In the genomic region with DNA sequence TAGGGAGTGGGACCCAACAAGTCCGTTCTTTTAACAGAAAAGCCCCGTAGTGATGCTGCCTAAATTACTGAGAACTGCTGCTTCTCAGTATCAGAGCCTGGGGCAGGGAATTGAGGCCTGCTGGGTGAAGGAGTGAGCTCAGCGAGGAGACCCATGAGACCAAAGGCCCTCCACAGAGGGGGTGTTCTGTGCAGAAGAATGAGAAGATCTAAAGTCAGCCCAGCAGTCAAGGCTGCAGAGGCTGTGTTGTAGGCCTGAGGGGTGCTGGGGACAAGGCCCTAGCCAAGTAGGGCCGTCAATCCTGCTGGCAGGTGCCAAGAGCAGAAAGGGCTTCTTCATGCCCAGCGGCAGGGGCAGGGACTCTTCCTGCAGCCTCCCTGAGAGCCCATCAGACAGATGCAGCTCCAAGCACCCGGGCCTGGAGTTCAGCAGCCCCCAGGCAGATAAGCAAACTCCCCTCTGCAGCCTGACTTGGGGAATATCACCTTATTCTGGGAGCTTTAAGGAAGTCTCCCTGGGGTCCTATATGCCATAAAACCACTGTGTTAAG, we compare ENCODE assay signal across 9 cellular contexts. TPM values are rescaled to one million over a fixed set of nuclear protein-coding genes. Genes with fewer than 3 reads are reported as not detected.
DNase-seq lines count a peak whose midpoint lies in the region; ATAC-seq and TF ChIP-seq lines count a peak whose summit lies in the region.
"Had no signal": no experiment of that assay in that cellular context is flagged by ENCODE, and none has a peak within 500 bp of the region (broad histone marks: within the 10 kb centered on the region; RNA-seq: fewer than 3 reads in every experiment).

No MANE protein-coding gene starts in this region.

- DNase-seq in stimulated activated naive CD8-positive, alpha-beta T cell treated with anti-CD3 and anti-CD28 coated beads, Interleukin-15, Interleukin-2, amounts not matched to agents 100 U/mL and 50 U/mL, for 24 hours = no peak
- DNase-seq in activated CD8-positive, alpha-beta T cell treated with anti-CD3 and anti-CD28 coated beads for 36 hours = no peak
- DNase-seq in islet precursor cell = peak; percentile 44
- DNase-seq in stimulated activated naive CD8-positive, alpha-beta T cell treated with anti-CD3 and anti-CD28 coated beads, Interleukin-15, amount 100 ng/mL, for 72 hours = no peak
- no peak for DNase-seq in pons (ENCODE audit: low spot score)
- no peak for DNase-seq in HFFc6
- no peak for DNase-seq in stimulated activated CD4-positive, alpha-beta T cell treated with anti-CD3 and anti-CD28 coated beads, Interleukin-2, amount 100 ng/mL, for 24 hours
- DNase-seq: NCI-H1105 treated with DMSO at 0.1 percent for 48 hours had no signal

- no peaks in the 10 kb centered on the region for H3K27me3 Mint-ChIP-seq in stimulated activated naive CD8-positive, alpha-beta T cell treated with anti-CD3 and anti-CD28 coated beads, Interleukin-15, Interleukin-2, amounts not matched to agents 100 ng/mL and 50 ng/mL, for 24 hours
- H3K27me3 Mint-ChIP-seq in activated CD8-positive, alpha-beta T cell treated with anti-CD3 and anti-CD28 coated beads for 36 hours = no peaks in the 10 kb centered on the region
- H3K27me3 Mint-ChIP-seq in stimulated activated naive CD8-positive, alpha-beta T cell treated with anti-CD3 and anti-CD28 coated beads, Interleukin-15, amount 100 ng/mL, for 72 hours = no peaks in the 10 kb centered on the region
- peaks cover 2% of the 10 kb centered on the region for H3K27me3 Mint-ChIP-seq in HFFc6 (ENCODE audit: insufficient read depth)

- intact Hi-C loops in activated CD8-positive, alpha-beta T cell treated with anti-CD3 and anti-CD28 coated beads for 36 hours (cut with micrococcal nuclease) = no loop called here

- H3K27ac Mint-ChIP-seq in stimulated activated naive CD8-positive, alpha-beta T cell treated with anti-CD3 and anti-CD28 coated beads, Interleukin-15, Interleukin-2, amounts not matched to agents 100 ng/mL and 50 ng/mL, for 24 hours = peak overlapping the region; percentile 93
- H3K27ac Mint-ChIP-seq in activated CD8-positive, alpha-beta T cell treated with anti-CD3 and anti-CD28 coated beads for 36 hours = peak overlapping the region; percentile 90
- peak overlapping the region in 1 of 2 donors; percentile 83 for H3K27ac Mint-ChIP-seq in stimulated activated naive CD8-positive, alpha-beta T cell treated with anti-CD3 and anti-CD28 coated beads, Interleukin-15, amount 100 ng/mL, for 72 hours
- no peak overlapping the region for H3K27ac Mint-ChIP-seq in HFFc6

- no peak for TF ChIP-seq CTCF in activated CD8-positive, alpha-beta T cell treated with anti-CD3 and anti-CD28 coated beads for 36 hours (IDR thresholded peaks at IDR 0.05)
- TF ChIP-seq CTCF in HFFc6 (IDR thresholded peaks at IDR 0.05) = no peak

- no peak overlapping the region for H3K4me3 Mint-ChIP-seq in stimulated activated naive CD8-positive, alpha-beta T cell treated with anti-CD3 and anti-CD28 coated beads, Interleukin-15, Interleukin-2, amounts not matched to agents 100 ng/mL and 50 ng/mL, for 24 hours
- H3K4me3 Mint-ChIP-seq in activated CD8-positive, alpha-beta T cell treated with anti-CD3 and anti-CD28 coated beads for 36 hours = no peak overlapping the region
- peak overlapping the region; percentile 46 to 77 for H3K4me3 Mint-ChIP-seq in stimulated activated naive CD8-positive, alpha-beta T cell treated with anti-CD3 and anti-CD28 coated beads, Interleukin-15, amount 100 ng/mL, for 72 hours
- H3K4me3 Mint-ChIP-seq in HFFc6 = no peak overlapping the region

- CTCF ChIA-PET in activated CD8-positive, alpha-beta T cell treated with anti-CD3 and anti-CD28 coated beads for 36 hours (lab: Charles Lee) = interaction anchor here (0.7 to 3.4 kb wide), 10 partner anchors 9 to 163 kb away, joined by 3 to 32 read pairs (median 4); no protein-coding TSS in a partner anchor

- ATAC-seq in stimulated activated naive CD8-positive, alpha-beta T cell treated with anti-CD3 and anti-CD28 coated beads, Interleukin-15, Interleukin-2, amounts not matched to agents 100 U/mL and 50 U/mL, for 24 hours = no peak
- peak; percentile 18 for ATAC-seq in activated CD8-positive, alpha-beta T cell treated with anti-CD3 and anti-CD28 coated beads for 36 hours
- ATAC-seq in stimulated activated naive CD8-positive, alpha-beta T cell treated with anti-CD3 and anti-CD28 coated beads, Interleukin-15, amount 100 ng/mL, for 72 hours = peak; percentile 10

- POLR2A ChIA-PET in activated CD8-positive, alpha-beta T cell treated with anti-CD3 and anti-CD28 coated beads for 36 hours (lab: Charles Lee) = interaction anchor here (0.9 to 3.4 kb wide), 7 partner anchors 11 to 57 kb away, joined by 3 to 26 read pairs (median 3); no protein-coding TSS in a partner anchor

- H3K9me3 Mint-ChIP-seq in stimulated activated naive CD8-positive, alpha-beta T cell treated with anti-CD3 and anti-CD28 coated beads, Interleukin-15, Interleukin-2, amounts not matched to agents 100 ng/mL and 50 ng/mL, for 24 hours = no peaks in the 10 kb centered on the region
- H3K9me3 Mint-ChIP-seq in activated CD8-positive, alpha-beta T cell treated with anti-CD3 and anti-CD28 coated beads for 36 hours = no peaks in the 10 kb centered on the region
- H3K9me3 Mint-ChIP-seq in stimulated activated naive CD8-positive, alpha-beta T cell treated with anti-CD3 and anti-CD28 coated beads, Interleukin-15, amount 100 ng/mL, for 72 hours = no peaks in the 10 kb centered on the region
- no peaks in the 10 kb centered on the region for H3K9me3 Mint-ChIP-seq in HFFc6

- peaks cover 12% of the 10 kb centered on the region for H3K36me3 Mint-ChIP-seq in stimulated activated naive CD8-positive, alpha-beta T cell treated with anti-CD3 and anti-CD28 coated beads, Interleukin-15, Interleukin-2, amounts not matched to agents 100 ng/mL and 50 ng/mL, for 24 hours (ENCODE audit: low read depth)
- peaks cover 16% of the 10 kb centered on the region for H3K36me3 Mint-ChIP-seq in activated CD8-positive, alpha-beta T cell treated with anti-CD3 and anti-CD28 coated beads for 36 hours (ENCODE audit: low read depth)
- H3K36me3 Mint-ChIP-seq in HFFc6 (ENCODE audit: low read depth) = no peaks in the 10 kb centered on the region

- H3K4me1 Mint-ChIP-seq in stimulated activated naive CD8-positive, alpha-beta T cell treated with anti-CD3 and anti-CD28 coated beads, Interleukin-15, Interleukin-2, amounts not matched to agents 100 ng/mL and 50 ng/mL, for 24 hours (ENCODE audit: low read depth) = peaks cover 76% of the 10 kb centered on the region
- peaks cover 75% of the 10 kb centered on the region for H3K4me1 Mint-ChIP-seq in activated CD8-positive, alpha-beta T cell treated with anti-CD3 and anti-CD28 coated beads for 36 hours (ENCODE audit: low read depth)
- peaks cover 78% of the 10 kb centered on the region for H3K4me1 Mint-ChIP-seq in stimulated activated naive CD8-positive, alpha-beta T cell treated with anti-CD3 and anti-CD28 coated beads, Interleukin-15, amount 100 ng/mL, for 72 hours
- peaks cover 15% of the 10 kb centered on the region for H3K4me1 Mint-ChIP-seq in HFFc6 (ENCODE audit: low read depth)

RNA-seq across cellular contexts. Expression of gene CCDC167, which starts 9.2 kb away (rescaled TPM):
- total RNA-seq in activated CD8-positive, alpha-beta T cell treated with anti-CD3 and anti-CD28 coated beads for 36 hours = 10 to 100 TPM; 63.7 to 68.1 TPM
- total RNA-seq in HFFc6 (2021; fragmentation: NEBNext Ultra II Directional; extraction: Animal tissue kit (Norgen Biotek cat#: 25700)) = 10 to 100 TPM; 19.0 to 23.8 (median 22.4) TPM

RNA-seq across cellular contexts. Expression of gene CMTR1, which starts 57.5 kb away (rescaled TPM):
- total RNA-seq in activated CD8-positive, alpha-beta T cell treated with anti-CD3 and anti-CD28 coated beads for 36 hours = 10 to 100 TPM; 49.9 to 50.6 TPM
- total RNA-seq in HFFc6 (2021; fragmentation: NEBNext Ultra II Directional; extraction: Animal tissue kit (Norgen Biotek cat#: 25700)) = 10 to 100 TPM; 36.1 to 42.2 (median 37.6) TPM

Comparison
In these comparisons a context has a peak if more than half of its experiments do, and no peak if none do; other contexts are left out.
1. H3K4me3 Mint-ChIP-seq: peak in stimulated activated naive CD8-positive, alpha-beta T cell treated with anti-CD3 and anti-CD28 coated beads, Interleukin-15, amount 100 ng/mL, for 72 hours (2 of 2); none in stimulated activated naive CD8-positive, alpha-beta T cell treated with anti-CD3 and anti-CD28 coated beads, Interleukin-15, Interleukin-2, amounts not matched to agents 100 ng/mL and 50 ng/mL, for 24 hours (single experiment), activated CD8-positive, alpha-beta T cell treated with anti-CD3 and anti-CD28 coated beads for 36 hours (single experiment) and HFFc6 (single experiment).